ENCODE assay signal across 21 cellular contexts in genomic region chr10:117980755-117981525, GRCh38.
"Had no signal": no experiment of that assay in that cellular context is flagged by ENCODE, and none has a peak within 500 bp of the region (broad histone marks: within the 10 kb centered on the region; RNA-seq: fewer than 3 reads in every experiment).

No MANE protein-coding gene starts in this region.

- H3K4me3 ChIP-seq: cardiac muscle cell, lower lobe of right lung, ovary, psoas muscle, right atrium auricular region, skin epidermis, thyroid gland had no signal

- DNase-seq: activated CD4-positive, alpha-beta T cell treated with anti-CD3 and anti-CD28 coated beads for 4 hours; activated CD4-positive, alpha-beta T cell treated with anti-CD3 and anti-CD28 coated beads, Interleukin-2, amount 50 U/mL, for 48 hours; activated CD4-positive, CD25-positive, alpha-beta regulatory T cell; activated naive CD4-positive, alpha-beta T cell treated with anti-CD3 and anti-CD28 coated beads for 36 hours; activated naive CD8-positive, alpha-beta T cell treated with anti-CD3 and anti-CD28 coated beads, Interleukin-2, amount 10 ng/mL, durations not matched to agents 7 days and 5 days; activated T-cell treated with anti-CD3 and anti-CD28 coated beads, Interleukin-2, amount 50 U/mL, for 48 hours; amygdala; cortex of kidney; lower lobe of right lung; naive thymus-derived CD4-positive, alpha-beta T cell; ovary; psoas muscle; stimulated activated CD4-positive, alpha-beta T cell treated with anti-CD3 and anti-CD28 coated beads, Interleukin-1b, Interleukin-23, amount 100 ng/mL, for 48 hours; substantia nigra; thyroid gland had no signal

- H3K36me3 Mint-ChIP-seq: activated naive CD8-positive, alpha-beta T cell treated with anti-CD3 and anti-CD28 coated beads, Interleukin-2, amount 10 ng/mL, durations not matched to agents 7 days and 5 days; naive thymus-derived CD4-positive, alpha-beta T cell had no signal

- H3K27me3 ChIP-seq: cardiac muscle cell, ovary, right atrium auricular region, thyroid gland had no signal

- ATAC-seq: left lobe of liver; lower lobe of right lung; naive thymus-derived CD4-positive, alpha-beta T cell; psoas muscle had no signal

- H3K9me3 Mint-ChIP-seq: T-helper 1 cell treated with Interleukin-12 subunit alpha and Interleukin-12 subunit beta and Interleukin-4 antibody, amounts not matched to agents 30 μg/mL and 1 μg/mL, for 36 hours had no signal

- H3K9me3 ChIP-seq: lower lobe of right lung, ovary, psoas muscle, thyroid gland had no signal

- H3K27ac ChIP-seq: cardiac muscle cell, lower lobe of right lung, ovary, psoas muscle, right atrium auricular region, skin epidermis, thyroid gland had no signal

- H3K27ac Mint-ChIP-seq: activated naive CD4-positive, alpha-beta T cell treated with anti-CD3 and anti-CD28 coated beads for 36 hours; activated naive CD8-positive, alpha-beta T cell treated with anti-CD3 and anti-CD28 coated beads, Interleukin-2, amount 10 ng/mL, durations not matched to agents 7 days and 5 days; naive thymus-derived CD4-positive, alpha-beta T cell; stimulated activated naive CD8-positive, alpha-beta T cell treated with anti-CD3 and anti-CD28 coated beads, Interleukin-15, Interleukin-2, amounts not matched to agents 100 ng/mL and 50 ng/mL, for 24 hours; T-helper 1 cell treated with Interleukin-12 subunit alpha and Interleukin-12 subunit beta and Interleukin-4 antibody, amounts not matched to agents 30 μg/mL and 1 μg/mL, for 36 hours had no signal

- H3K36me3 ChIP-seq: cardiac muscle cell, lower lobe of right lung, ovary, right atrium auricular region, thyroid gland had no signal

- H3K4me3 Mint-ChIP-seq: activated naive CD4-positive, alpha-beta T cell treated with anti-CD3 and anti-CD28 coated beads for 36 hours; activated naive CD8-positive, alpha-beta T cell treated with anti-CD3 and anti-CD28 coated beads, Interleukin-2, amount 10 ng/mL, durations not matched to agents 7 days and 5 days; naive thymus-derived CD4-positive, alpha-beta T cell; stimulated activated naive CD8-positive, alpha-beta T cell treated with anti-CD3 and anti-CD28 coated beads, Interleukin-15, Interleukin-2, amounts not matched to agents 100 ng/mL and 50 ng/mL, for 24 hours; T-helper 1 cell treated with Interleukin-12 subunit alpha and Interleukin-12 subunit beta and Interleukin-4 antibody, amounts not matched to agents 30 μg/mL and 1 μg/mL, for 36 hours had no signal

- H3K4me1 ChIP-seq: lower lobe of right lung, psoas muscle, right atrium auricular region, thyroid gland had no signal

- H3K4me1 Mint-ChIP-seq: activated naive CD8-positive, alpha-beta T cell treated with anti-CD3 and anti-CD28 coated beads, Interleukin-2, amount 10 ng/mL, durations not matched to agents 7 days and 5 days; naive thymus-derived CD4-positive, alpha-beta T cell had no signal
